Comparison of ENCODE assay signal across 1 cellular context in the genomic region with DNA sequence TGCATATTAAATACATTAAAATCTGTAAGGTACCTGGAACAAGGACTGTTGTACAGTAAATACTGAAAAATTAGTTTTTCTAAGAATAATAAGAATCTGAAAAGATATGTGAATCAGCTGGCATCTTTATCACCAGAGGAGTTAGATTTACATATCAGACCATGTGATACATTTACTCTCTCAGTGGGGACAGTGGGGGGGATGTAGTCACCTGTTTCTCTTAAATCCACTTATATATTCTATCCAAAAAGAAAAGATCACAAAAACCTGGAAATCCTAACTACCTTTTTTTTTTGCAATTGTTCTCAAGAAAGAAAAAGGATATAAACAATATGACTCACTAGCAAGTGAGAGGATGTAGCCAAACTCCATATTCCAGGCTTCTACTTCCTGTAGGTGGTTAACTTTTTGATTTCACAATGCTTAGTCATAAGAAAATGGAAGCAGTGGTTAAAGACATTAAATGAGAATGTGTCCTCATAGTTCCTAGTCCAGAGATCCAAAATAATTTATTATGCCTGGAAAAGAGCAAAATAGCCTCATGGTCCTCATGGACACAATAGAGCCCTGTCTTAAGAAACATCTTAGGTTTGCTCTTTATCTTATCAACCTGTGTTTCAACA.
TF ChIP-seq lines count a peak whose summit lies in the region.

No MANE protein-coding gene starts in this region.

TF ChIP-seq in SK-N-SH, 30 proteins besides CTCF, POLR2A, EP300 and RAD21 (continued from another document):
- no peak for TF ChIP-seq RFX5 (IDR thresholded peaks at IDR 0.05; ENCODE audit: low read length)
- TF ChIP-seq MXI1 (IDR thresholded peaks at IDR 0.05; ENCODE audit: low read depth, low read length) = no peak
- TF ChIP-seq FOXM1 (IDR thresholded peaks at IDR 0.05; ENCODE audit: low read depth) = 0 out of 2 replicates have a peak, but pooled peaks have one; percentile 7
- no peak for TF ChIP-seq MEF2A (IDR thresholded peaks at IDR 0.05; ENCODE audit: borderline replicate concordance, low read depth)
- TF ChIP-seq EZH2phosphoT487 (IDR thresholded peaks at IDR 0.05; ENCODE audit: borderline replicate concordance, low read depth) = no peak
- TF ChIP-seq GATA2 (CRISPR knock-in tag; IDR thresholded peaks at IDR 0.05) = no peak
- no peak for TF ChIP-seq SIN3A (IDR thresholded peaks at IDR 0.05; ENCODE audit: borderline replicate concordance, low read depth, low read length)
- TF ChIP-seq POLR2AphosphoS5 (IDR thresholded peaks at IDR 0.05; ENCODE audit: low read depth, low read length) = peak; percentile 20; the same call in 1 of the 2 replicates
- TF ChIP-seq REST (IDR thresholded peaks at IDR 0.05; ENCODE audit: low read depth, low read length) = no peak
- peak; percentile 39; the same call in 1 of the 2 replicates for TF ChIP-seq NFIC (IDR thresholded peaks at IDR 0.05; ENCODE audit: borderline replicate concordance)
- TF ChIP-seq FOXJ3 (CRISPR knock-in tag; IDR thresholded peaks at IDR 0.05) = no peak
- peak; percentile 54 for TF ChIP-seq USF1 (IDR thresholded peaks at IDR 0.05; ENCODE audit: borderline replicate concordance, low read depth)
- TF ChIP-seq TAF1 (IDR thresholded peaks at IDR 0.05; ENCODE audit: borderline replicate concordance, low read depth, low read length) = no peak
- TF ChIP-seq YY1 (IDR thresholded peaks at IDR 0.05; ENCODE audit: low read depth) = peak; percentile 57; the same call in 1 of the 2 replicates
- TF ChIP-seq, protein P1, sequence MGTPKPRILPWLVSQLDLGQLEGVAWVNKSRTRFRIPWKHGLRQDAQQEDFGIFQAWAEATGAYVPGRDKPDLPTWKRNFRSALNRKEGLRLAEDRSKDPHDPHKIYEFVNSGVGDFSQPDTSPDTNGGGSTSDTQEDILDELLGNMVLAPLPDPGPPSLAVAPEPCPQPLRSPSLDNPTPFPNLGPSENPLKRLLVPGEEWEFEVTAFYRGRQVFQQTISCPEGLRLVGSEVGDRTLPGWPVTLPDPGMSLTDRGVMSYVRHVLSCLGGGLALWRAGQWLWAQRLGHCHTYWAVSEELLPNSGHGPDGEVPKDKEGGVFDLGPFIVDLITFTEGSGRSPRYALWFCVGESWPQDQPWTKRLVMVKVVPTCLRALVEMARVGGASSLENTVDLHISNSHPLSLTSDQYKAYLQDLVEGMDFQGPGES (IDR thresholded peaks at IDR 0.05; ENCODE audit: low read depth, low read length) = no peak
